28 cellular contexts compared by ENCODE assay signal in genomic region chr13:110636701-110637201, GRCh38. TPM values are rescaled to one million over a fixed set of nuclear protein-coding genes. Genes with fewer than 3 reads are reported as not detected.
DNase-seq lines count a peak whose midpoint lies in the region; ATAC-seq, FAIRE-seq and TF ChIP-seq lines count a peak whose summit lies in the region.
"Had no signal": no experiment of that assay in that cellular context is flagged by ENCODE, and none has a peak within 500 bp of the region (broad histone marks: within the 10 kb centered on the region; RNA-seq: fewer than 3 reads in every experiment).

No MANE protein-coding gene starts in this region.

- in situ Hi-C loops in HepG2 (cut with HindIII; ENCODE audit: extremely low pct_ligation_motif_present, low pct_unique_long_range_greater_than_20kb): no loop called here
- in situ Hi-C loops in gastrocnemius medialis (cut with MboI; ENCODE audit: low sequenced_read_pairs in 4 of 4): no loop called here

- no peak for TF ChIP-seq EP300 in HepG2 (IDR thresholded peaks at IDR 0.05; ENCODE audit: low read depth in 2 of 2, low read length in 2 of 2)
- TF ChIP-seq EP300 in HepG2 (CRISPR knock-in tag; IDR thresholded peaks at IDR 0.05; ENCODE audit: borderline replicate concordance): no peak

- DNase-seq in HepG2 (ENCODE audit: low spot score) (no peak), right lobe of liver (no peak), NCI-H510A treated with DMSO at 0.1 percent for 48 hours (lab: John Stamatoyannopoulos, UW) (peak; percentile 83), gastrocnemius medialis (no peak), hepatocyte (ENCODE audit: low spot score) (no peak)
- no peak for DNase-seq in activated CD4-positive, alpha-beta memory T cell treated with anti-CD3 and anti-CD28 coated beads, Interleukin-2, amount 10 ng/mL, durations not matched to agents 7 days and 5 days
- DNase-seq: activated B cell treated with CpG ODN at 0.5 μM for 24 hours; activated CD4-positive, alpha-beta T cell treated with anti-CD3 and anti-CD28 coated beads, Interleukin-2, amount 50 U/mL, for 4 hours; activated naive CD4-positive, alpha-beta T cell treated with Interleukin-2 at 50 U/mL for 16 hours; activated T-cell treated with anti-CD3 and anti-CD28 coated beads, Interleukin-2, amount 50 U/mL, for 1 hour; C1 segment of cervical spinal cord; H9; heart left ventricle; NCI-H2081 treated with DMSO at 0.1 percent for 48 hours; NCI-H526; RPMI8226; trophoblast cell had no signal

- H3K27me3 ChIP-seq in HepG2 (ENCODE audit: control insufficient read depth in 1 of 2, insufficient read depth in 2 of 2, low read length in 2 of 2) (no peaks in the 10 kb centered on the region; a peak in 1 of 5 replicates), right lobe of liver (no peaks in the 10 kb centered on the region), gastrocnemius medialis (no peaks in the 10 kb centered on the region), hepatocyte (no peaks in the 10 kb centered on the region)
- H3K27me3 ChIP-seq: heart left ventricle had no signal

- H3K27ac Mint-ChIP-seq in activated CD4-positive, alpha-beta memory T cell treated with anti-CD3 and anti-CD28 coated beads, Interleukin-2, amount 10 ng/mL, durations not matched to agents 7 days and 5 days: no peak overlapping the region
- H3K27ac Mint-ChIP-seq: activated B cell treated with CpG ODN at 0.5 μM for 24 hours, nephron had no signal

- H3K4me1 Mint-ChIP-seq in activated CD4-positive, alpha-beta memory T cell treated with anti-CD3 and anti-CD28 coated beads, Interleukin-2, amount 10 ng/mL, durations not matched to agents 7 days and 5 days: peaks cover 2% of the 10 kb centered on the region

- H3K27ac ChIP-seq in HepG2 (ENCODE audit: extremely low read length, insufficient read depth, low read length): no peak overlapping the region
- H3K27ac ChIP-seq in right lobe of liver: no peak overlapping the region
- no peak overlapping the region for H3K27ac ChIP-seq in gastrocnemius medialis
- H3K27ac ChIP-seq in hepatocyte: no peak overlapping the region
- H3K27ac ChIP-seq: coronary artery, heart left ventricle, KMS-11, parathyroid adenoma had no signal

- ATAC-seq in HepG2 (no peak; the same call in 2 of the 3 replicates), right lobe of liver (no peak), esophagus mucosa (peak; percentile 76), gastrocnemius medialis (no peak), HG03520 (IDR thresholded peaks at IDR 0.05; ENCODE audit: unreplicated experiment) (no peak)
- ATAC-seq: heart left ventricle, left lobe of liver, sciatic nerve, SK-N-SH treated with all-trans-retinoic acid at 6 μM for 48 hours had no signal

- FAIRE-seq in HepG2 (lab: Jason Lieb, UNC): no peak
- FAIRE-seq: bronchial epithelial cell, GM18507 had no signal

- H3K79me2 ChIP-seq in HepG2 (ENCODE audit: insufficient read depth, low read length) (peaks cover 8% of the 10 kb centered on the region), hepatocyte (peaks cover 33% of the 10 kb centered on the region)

- no peaks in the 10 kb centered on the region for H3K9me2 ChIP-seq in hepatocyte (replicated peaks; ENCODE audit: insufficient read depth)

- H3K36me3 ChIP-seq in HepG2 (replicated peaks in 1 of 2; ENCODE audit: control insufficient read depth in 1 of 2, insufficient read depth in 2 of 2, low read length in 2 of 2) (peaks cover 27 to 72% of the 10 kb centered on the region in 2 experiments), right lobe of liver (peaks cover 10 to 68% (median 24%) of the 10 kb centered on the region in 4 donors), gastrocnemius medialis (peaks cover 0 to 50% of the 10 kb centered on the region in 2 donors), hepatocyte (replicated peaks; ENCODE audit: insufficient read depth, low read depth) (no peaks in the 10 kb centered on the region)

- H3K27me3 Mint-ChIP-seq in activated CD4-positive, alpha-beta memory T cell treated with anti-CD3 and anti-CD28 coated beads, Interleukin-2, amount 10 ng/mL, durations not matched to agents 7 days and 5 days: no peaks in the 10 kb centered on the region
- H3K27me3 Mint-ChIP-seq: activated B cell treated with CpG ODN at 0.5 μM for 24 hours had no signal

- no peak overlapping the region for H3K4me3 Mint-ChIP-seq in activated CD4-positive, alpha-beta memory T cell treated with anti-CD3 and anti-CD28 coated beads, Interleukin-2, amount 10 ng/mL, durations not matched to agents 7 days and 5 days
- H3K4me3 Mint-ChIP-seq: activated B cell treated with CpG ODN at 0.5 μM for 24 hours, H9, nephron had no signal

- no peak overlapping the region for H3K4me3 ChIP-seq in HepG2 (replicated peaks in 1 of 3; ENCODE audit: insufficient read depth in 1 of 3, low read depth in 2 of 3, low read length in 3 of 3)
- H3K4me3 ChIP-seq in right lobe of liver: no peak overlapping the region
- H3K4me3 ChIP-seq in gastrocnemius medialis: no peak overlapping the region
- H3K4me3 ChIP-seq in hepatocyte: no peak overlapping the region
- H3K4me3 ChIP-seq: coronary artery, heart left ventricle had no signal

- H3K9me3 Mint-ChIP-seq in activated CD4-positive, alpha-beta memory T cell treated with anti-CD3 and anti-CD28 coated beads, Interleukin-2, amount 10 ng/mL, durations not matched to agents 7 days and 5 days: no peaks in the 10 kb centered on the region
- H3K9me3 Mint-ChIP-seq: activated B cell treated with CpG ODN at 0.5 μM for 24 hours, H9, nephron had no signal

- no peak for TF ChIP-seq CTCF in HepG2 (CRISPR knock-in tag; IDR thresholded peaks at IDR 0.05)
- TF ChIP-seq CTCF in right lobe of liver (IDR thresholded peaks at IDR 0.05): no peak
- TF ChIP-seq CTCF in gastrocnemius medialis (IDR thresholded peaks at IDR 0.05 in 4 of 5, conservative IDR thresholded peaks at IDR 0.05 in 1 of 5): no peak
- no peak for TF ChIP-seq CTCF in hepatocyte (IDR thresholded peaks at IDR 0.05; ENCODE audit: poor library complexity)

- no peak for TF ChIP-seq POLR2A in HepG2 (IDR thresholded peaks at IDR 0.05; ENCODE audit: insufficient read depth in 1 of 2, low read depth in 2 of 2, low read length in 2 of 2)
- no peak for TF ChIP-seq POLR2A in right lobe of liver (IDR thresholded peaks at IDR 0.05)
- no peak for TF ChIP-seq POLR2A in gastrocnemius medialis (IDR thresholded peaks at IDR 0.05)

- H2AFZ ChIP-seq in HepG2 (ENCODE audit: low read length) (no peak overlapping the region), hepatocyte (no peak overlapping the region)
- H2AFZ ChIP-seq: parathyroid adenoma had no signal

- H4K20me1 ChIP-seq in HepG2 (ENCODE audit: insufficient read depth, low read length) (peaks cover 4% of the 10 kb centered on the region), hepatocyte (ENCODE audit: insufficient read depth, poor library complexity, severe bottlenecking) (peaks cover 27% of the 10 kb centered on the region)

- no TSS peak for BruUV-seq in HepG2 (replicated peaks; lab: Mats Ljungman, UMichigan)

- H3K9me3 ChIP-seq in HepG2 (ENCODE audit: low read length) (no peaks in the 10 kb centered on the region), right lobe of liver (no peaks in the 10 kb centered on the region), gastrocnemius medialis (no peaks in the 10 kb centered on the region), hepatocyte (ENCODE audit: low read depth) (no peaks in the 10 kb centered on the region)
- H3K9me3 ChIP-seq: heart left ventricle had no signal

- H3K4me1 ChIP-seq in HepG2 (ENCODE audit: insufficient read depth, low read length) (no peaks in the 10 kb centered on the region), right lobe of liver (peaks cover 0 to 20% (median 6%) of the 10 kb centered on the region in 4 donors), gastrocnemius medialis (peaks cover 16 to 20% of the 10 kb centered on the region in 2 donors), hepatocyte (ENCODE audit: insufficient read depth) (no peaks in the 10 kb centered on the region)

- no peak overlapping the region for H3K9ac ChIP-seq in HepG2 (ENCODE audit: insufficient read depth, low read depth, low read length)
- H3K9ac ChIP-seq: KMS-11, parathyroid adenoma had no signal

- intact Hi-C loops in HepG2 (cut with micrococcal nuclease; ENCODE audit: unreplicated experiment) (no loop called here), right lobe of liver (cut with DNase I) (no loop called here), gastrocnemius medialis (cut with DNase I; ENCODE audit: low total_unique reads) (no loop called here)

- no peak for TF ChIP-seq RAD21 in HepG2 (CRISPR knock-in tag; IDR thresholded peaks at IDR 0.05)

- WGBS in HepG2 (ENCODE audit: low lambda C conversion rate): 100% methylated on average over 9 of the region's 14 CpGs
- WGBS in right lobe of liver (ENCODE audit: insufficient coverage, low coverage, low lambda C conversion rate, missing lambda C conversion rate): no CpG with 5 or more reads among the region's 14 CpGs
- WGBS in hepatocyte (ENCODE audit: low lambda C conversion rate, missing lambda C conversion rate): 89% methylated on average over 14 of the region's 14 CpGs

- H3K4me2 ChIP-seq in HepG2 (ENCODE audit: low read depth, low read length): no peak overlapping the region
- no peak overlapping the region for H3K4me2 ChIP-seq in hepatocyte
- H3K4me2 ChIP-seq: KMS-11 had no signal

- peaks cover 58% of the 10 kb centered on the region for H3K36me3 Mint-ChIP-seq in activated CD4-positive, alpha-beta memory T cell treated with anti-CD3 and anti-CD28 coated beads, Interleukin-2, amount 10 ng/mL, durations not matched to agents 7 days and 5 days (ENCODE audit: low read depth)

- POLR2A ChIA-PET in HepG2 (lab: Yijun Ruan, JAX): no interaction called here
- POLR2A ChIA-PET in activated CD4-positive, alpha-beta memory T cell treated with anti-CD3 and anti-CD28 coated beads, Interleukin-2, amount 10 ng/mL, durations not matched to agents 7 days and 5 days (lab: Charles Lee): no interaction called here

- CTCF ChIA-PET in HepG2 (lab: Yijun Ruan, JAX; ENCODE audit: low intra/inter-chr PET ratio, low total read pairs): no interaction called here
- CTCF ChIA-PET in activated CD4-positive, alpha-beta memory T cell treated with anti-CD3 and anti-CD28 coated beads, Interleukin-2, amount 10 ng/mL, durations not matched to agents 7 days and 5 days (lab: Charles Lee): no interaction called here

RNA-seq across cellular contexts. Expression of gene NAXD, which starts 21.4 kb away (rescaled TPM):
- total RNA-seq in HepG2 (2016; rRNA removed; fragmentation: Illumina TruSeq; extraction: Trizol) (18.5 and 19.0 TPM in 2 replicates), right lobe of liver (10 to 100 TPM; 24.2 to 41.9 (median 29.9) TPM), esophagus mucosa (21.4 TPM), gastrocnemius medialis (10 to 100 TPM; 17.9 to 24.7 (median 21.5) TPM), hepatocyte (29.9 and 30.9 TPM in 2 replicates)
- total RNA-seq in HepG2 (2016; cell fraction: cytosol; rRNA removed; fragmentation: Illumina TruSeq; extraction: Trizol; ENCODE audit: low read depth): 5.5 and 6.3 TPM in 2 replicates
- 18.9 and 19.7 TPM in 2 replicates for total RNA-seq in HepG2 (2016; cell fraction: insoluble cytoplasmic fraction; rRNA removed; fragmentation: Illumina TruSeq; extraction: Trizol)
- 12.5 and 13.8 TPM in 2 replicates for total RNA-seq in HepG2 (2016; cell fraction: membrane; rRNA removed; fragmentation: Illumina TruSeq; extraction: Trizol)
- 20.9 and 21.0 TPM in 2 replicates for total RNA-seq in HepG2 (2016; cell fraction: nucleus; rRNA removed; fragmentation: Illumina TruSeq; extraction: Trizol)
- polyA plus RNA-seq in HepG2 (2011; rRNA removed) (23.2 and 27.0 TPM in 2 replicates), hepatocyte (34.5 and 37.6 TPM in 2 replicates)
- 24.7 and 25.6 TPM in 2 replicates for polyA plus RNA-seq in HepG2 (2011; cell fraction: cytosol; rRNA removed)
- polyA plus RNA-seq in HepG2 (2011; cell fraction: nucleus; rRNA removed): 81.1 and 85.3 TPM in 2 replicates
- polyA plus RNA-seq in HepG2 (2012): 18.2 and 22.0 TPM in 2 replicates
- polyA plus RNA-seq in HepG2 (2016; cell fraction: cytosol; fragmentation: Illumina TruSeq; extraction: Trizol; ENCODE audit: low read depth): 5.1 and 5.8 TPM in 2 replicates
- polyA plus RNA-seq in HepG2 (2016; cell fraction: insoluble cytoplasmic fraction; fragmentation: Illumina TruSeq; extraction: Trizol; ENCODE audit: low read depth): 18.8 and 20.5 TPM in 2 replicates
- 10.7 and 10.9 TPM in 2 replicates for polyA plus RNA-seq in HepG2 (2016; cell fraction: membrane; fragmentation: Illumina TruSeq; extraction: Trizol; ENCODE audit: low read depth)
- 43.2 and 44.7 TPM in 2 replicates for polyA plus RNA-seq in HepG2 (2016; cell fraction: nucleus; fragmentation: Illumina TruSeq; extraction: Trizol; ENCODE audit: insufficient read depth, low read depth)
- polyA minus RNA-seq in HepG2 (2011; rRNA and poly(A)+ RNA removed; ENCODE audit: low replicate concordance): 19.3 and 20.3 TPM in 2 replicates
- 4.0 and 5.5 TPM in 2 replicates for polyA minus RNA-seq in HepG2 (2011; cell fraction: cytosol; rRNA and poly(A)+ RNA removed)
- 19.4 and 22.9 TPM in 2 replicates for polyA minus RNA-seq in HepG2 (2011; cell fraction: nucleus; rRNA and poly(A)+ RNA removed)
- total RNA-seq in activated CD4-positive, alpha-beta memory T cell treated with anti-CD3 and anti-CD28 coated beads, Interleukin-2, amount 10 ng/mL, durations not matched to agents 7 days and 5 days: 10 to 100 TPM; 29.6 to 30.8 TPM
